ENCODE assay signal across 16 cellular contexts in the genomic region with DNA sequence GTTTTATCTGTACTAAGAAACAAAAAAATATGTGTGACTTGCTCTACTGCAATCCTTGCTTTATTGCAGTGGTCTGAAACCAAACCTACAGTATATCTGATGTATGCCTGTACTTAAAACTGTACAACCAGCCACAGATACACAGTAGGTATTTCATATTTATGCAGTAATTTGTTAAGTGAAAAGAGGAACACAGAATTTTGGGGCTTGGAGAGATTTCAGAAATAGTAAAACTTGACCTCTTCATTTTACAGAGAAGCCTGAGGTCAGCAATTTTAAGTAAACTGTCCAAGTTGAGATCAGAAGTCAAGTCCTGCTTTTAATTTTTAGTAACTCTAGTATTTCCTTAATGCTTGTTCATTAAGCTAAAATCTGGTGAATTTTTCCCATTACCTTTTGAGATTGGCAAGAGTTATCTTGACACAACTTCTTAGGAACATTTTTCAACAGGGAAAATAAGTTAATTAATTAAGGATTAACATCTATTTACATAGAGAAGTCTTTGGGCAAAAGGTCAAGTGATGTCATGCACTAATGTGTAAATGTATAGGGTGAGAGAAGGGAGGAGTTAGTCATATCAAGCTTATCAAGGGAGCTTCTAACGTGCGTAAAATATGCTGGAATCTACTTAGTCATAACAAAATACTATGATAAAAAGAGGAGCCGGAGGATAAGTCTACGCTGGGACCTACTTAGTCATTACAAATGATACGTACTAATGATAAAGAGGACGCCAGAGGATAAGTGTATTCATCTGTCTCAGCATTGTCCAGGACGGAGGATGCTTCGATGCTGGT.
DNase-seq lines count a peak whose midpoint lies in the region; ATAC-seq, FAIRE-seq and TF ChIP-seq lines count a peak whose summit lies in the region.
"Had no signal": no experiment of that assay in that cellular context is flagged by ENCODE, and none has a peak within 500 bp of the region (broad histone marks: within the 10 kb centered on the region; RNA-seq: fewer than 3 reads in every experiment).

No MANE protein-coding gene starts in this region.

- in situ Hi-C loops in K562 (cut with MboI), result no loop called here

- no peaks in the 10 kb centered on the region for H3K36me3 Mint-ChIP-seq in chondrocyte (ENCODE audit: low read depth)
- H3K36me3 Mint-ChIP-seq: T-cell had no signal

- BruUV-seq in K562 (replicated peaks; lab: Mats Ljungman, UMichigan), result no TSS peak

- no peak for TF ChIP-seq POLR2A in K562 (conservative IDR thresholded peaks at IDR 0.05)
- no peak for TF ChIP-seq POLR2A in adrenal gland (IDR thresholded peaks at IDR 0.05)

- H3K4me2 ChIP-seq in OCI-LY3 (ENCODE audit: low read length), result peak overlapping the region; percentile 40
- H3K4me2 ChIP-seq in K562 (ENCODE audit: insufficient read depth, low read length), result no peak overlapping the region

- TF ChIP-seq RAD21 in K562 (CRISPR knock-in tag; conservative IDR thresholded peaks at IDR 0.05 in 1 of 2, IDR thresholded peaks at IDR 0.05 in 1 of 2), result no peak

- intact Hi-C loops in K562 (cut with micrococcal nuclease) (no loop called here), adrenal gland (cut with DNase I) (no loop called here)

- H3K4me3 ChIP-seq in OCI-LY3 (ENCODE audit: low read length) (peak overlapping the region; percentile 12; the same call in 1 of the 2 replicates), K562 (no peak overlapping the region), small intestine (ENCODE audit: low read depth in 1 of 2, low read length in 2 of 2) (no peak overlapping the region), adrenal gland (no peak overlapping the region)
- H3K4me3 ChIP-seq: GM23248, MG63 had no signal

- H3K79me2 ChIP-seq in OCI-LY3 (ENCODE audit: low read length), result no peaks in the 10 kb centered on the region
- peaks cover 7% of the 10 kb centered on the region; the same call in 2 of the 3 replicates for H3K79me2 ChIP-seq in K562 (ENCODE audit: control insufficient read depth, insufficient read depth, low read length)

- no peaks in the 10 kb centered on the region for H3K9me3 Mint-ChIP-seq in chondrocyte (ENCODE audit: low read depth)
- H3K9me3 Mint-ChIP-seq: T-cell had no signal

- no peak overlapping the region for H3K4me3 Mint-ChIP-seq in chondrocyte (ENCODE audit: unreplicated experiment)
- H3K4me3 Mint-ChIP-seq: T-cell had no signal

- no peak for TF ChIP-seq EP300 in K562 (IDR thresholded peaks at IDR 0.05; ENCODE audit: low read length)

- no peak for TF ChIP-seq CTCF in OCI-LY3 (IDR thresholded peaks at IDR 0.05; ENCODE audit: low read depth, low read length)
- TF ChIP-seq CTCF in K562 (IDR thresholded peaks at IDR 0.05 in 2 of 3, conservative IDR thresholded peaks at IDR 0.05 in 1 of 3; ENCODE audit: insufficient read depth in 2 of 3, low read depth in 1 of 3, low read length in 3 of 3), result no peak
- TF ChIP-seq CTCF in chondrocyte (IDR thresholded peaks at IDR 0.05), result no peak
- no peak for TF ChIP-seq CTCF in adrenal gland (IDR thresholded peaks at IDR 0.05)

- H3K36me3 ChIP-seq in OCI-LY3 (replicated peaks; ENCODE audit: low read depth, low read length), result no peaks in the 10 kb centered on the region
- H3K36me3 ChIP-seq in K562 (ENCODE audit: control insufficient read depth, insufficient read depth, low read length), result 0 out of 3 replicates have a peak, but pooled peaks cover 13% of the 10 kb centered on the region
- no peaks in the 10 kb centered on the region for H3K36me3 ChIP-seq in small intestine (ENCODE audit: control insufficient read depth in 2 of 2, insufficient read depth in 2 of 2, low read length in 2 of 2)
- H3K36me3 ChIP-seq in adrenal gland (replicated peaks in 1 of 2), result no peaks in the 10 kb centered on the region
- H3K36me3 ChIP-seq: MG63 had no signal

- no peak overlapping the region for H2AFZ ChIP-seq in OCI-LY3 (ENCODE audit: low read depth, low read length)
- H2AFZ ChIP-seq in K562 (ENCODE audit: low read depth, low read length), result no peak overlapping the region
- H2AFZ ChIP-seq: GM23248 had no signal

- H3K4me1 ChIP-seq in OCI-LY3 (ENCODE audit: low read length) (peaks cover 37% of the 10 kb centered on the region), K562 (replicated peaks in 1 of 2; ENCODE audit: control insufficient read depth in 2 of 2, insufficient read depth in 2 of 2, low read length in 2 of 2) (no peaks in the 10 kb centered on the region), small intestine (ENCODE audit: control insufficient read depth in 2 of 2, insufficient read depth in 1 of 2, low read depth in 1 of 2, low read length in 1 of 2) (no peaks in the 10 kb centered on the region), adrenal gland (replicated peaks in 1 of 2) (no peaks in the 10 kb centered on the region)

- no peak for DNase-seq in K562 (ENCODE audit: extremely low read depth in 1 of 4, low spot score in 3 of 4)
- peak; percentile 51 for DNase-seq in small intestine
- DNase-seq in chondrocyte (ENCODE audit: low spot score), result no peak
- DNase-seq in adrenal gland, result no peak
- DNase-seq: DMS 273 treated with DMSO at 0.1 percent for 48 hours, GM23248, MG63, NCI-H1105, NCI-H187, NCI-H446, NCI-H774, T-cell had no signal

- H3K9ac ChIP-seq in OCI-LY3 (ENCODE audit: low read length) (no peak overlapping the region), K562 (ENCODE audit: insufficient read depth in 1 of 2, low read depth in 2 of 2, low read length in 2 of 2) (no peak overlapping the region)
- H3K9ac ChIP-seq: GM23248 had no signal

- H3K27ac ChIP-seq in OCI-LY3 (ENCODE audit: low read length) (0 out of 2 replicates have a peak overlapping the region, but pooled peaks have one; percentile 1), K562 (ENCODE audit: extremely low read depth, low read depth, low read length) (no peak overlapping the region), small intestine (ENCODE audit: low read depth in 1 of 2, low read length in 1 of 2) (no peak overlapping the region), adrenal gland (no peak overlapping the region)
- H3K27ac ChIP-seq: GM23248 had no signal

- H3K9me3 ChIP-seq in OCI-LY3 (ENCODE audit: insufficient read depth, low read length), result no peaks in the 10 kb centered on the region
- H3K9me3 ChIP-seq in K562 (replicated peaks; ENCODE audit: control insufficient read depth, insufficient read depth, low read depth, low read length), result no peaks in the 10 kb centered on the region
- H3K9me3 ChIP-seq in small intestine (ENCODE audit: control insufficient read depth, low read depth), result no peaks in the 10 kb centered on the region
- H3K9me3 ChIP-seq in adrenal gland (replicated peaks in 1 of 3), result no peaks in the 10 kb centered on the region
- H3K9me3 ChIP-seq: MG63 had no signal

- FAIRE-seq in K562 (lab: Jason Lieb, UNC), result no peak
- FAIRE-seq in small intestine (lab: Jason Lieb, UNC), result no peak

- POLR2A ChIA-PET in K562 (lab: Yijun Ruan, JAX), result no interaction called here

- H3K4me1 Mint-ChIP-seq in chondrocyte (ENCODE audit: low read depth), result no peaks in the 10 kb centered on the region
- H3K4me1 Mint-ChIP-seq: T-cell had no signal

- ATAC-seq in GM19395 (IDR thresholded peaks at IDR 0.05; ENCODE audit: unreplicated experiment) (peak; percentile 55), K562 (no peak), GM19397 (IDR thresholded peaks at IDR 0.05; ENCODE audit: unreplicated experiment) (no peak)
- ATAC-seq: HCT116, T-cell had no signal

- H3K27ac Mint-ChIP-seq in chondrocyte (ENCODE audit: unreplicated experiment), result no peak overlapping the region
- H3K27ac Mint-ChIP-seq: T-cell had no signal

- H4K20me1 ChIP-seq in OCI-LY3 (ENCODE audit: insufficient read depth, low read length) (no peaks in the 10 kb centered on the region), K562 (replicated peaks; ENCODE audit: control insufficient read depth, insufficient read depth, low read length) (no peaks in the 10 kb centered on the region)

- no peaks in the 10 kb centered on the region for H3K27me3 Mint-ChIP-seq in chondrocyte (ENCODE audit: low read depth)

- WGBS in K562 (ENCODE audit: insufficient coverage, low coverage, missing lambda C conversion rate), result 58% methylated on average over 8 of the region's 8 CpGs
- 42 to 64% (median 54%) methylated on average over 8 of the region's 8 CpGs for WGBS in small intestine, 3 donors
- WGBS in adrenal gland, 4 donors, result 72 to 78% (median 74%) methylated on average over 8 of the region's 8 CpGs

- H3K27me3 ChIP-seq in OCI-LY3 (ENCODE audit: low read depth, low read length) (peaks cover 27% of the 10 kb centered on the region), K562 (ENCODE audit: control insufficient read depth in 2 of 2, insufficient read depth in 2 of 2, low read length in 2 of 2) (no peaks in the 10 kb centered on the region), small intestine (ENCODE audit: control insufficient read depth in 2 of 2, insufficient read depth in 2 of 2, low read length in 2 of 2) (no peaks in the 10 kb centered on the region), adrenal gland (no peaks in the 10 kb centered on the region)
- H3K27me3 ChIP-seq: MG63 had no signal

- CTCF ChIA-PET in K562 (lab: Yijun Ruan, JAX; ENCODE audit: low intra/inter-chr PET ratio), result no interaction called here

- no peaks in the 10 kb centered on the region for H3K9me1 ChIP-seq in K562 (ENCODE audit: control insufficient read depth, insufficient read depth, low read length)

TF ChIP-seq in K562, 482 proteins besides CTCF, POLR2A, EP300 and RAD21 (continues in another document):
- TF ChIP-seq MAFF (IDR thresholded peaks at IDR 0.05; ENCODE audit: low read length) (0 out of 2 replicates have a peak, but pooled peaks have one; percentile 33), ZNF395 (CRISPR knock-in tag; IDR thresholded peaks at IDR 0.05) (no peak), ZNF316 (IDR thresholded peaks at IDR 0.05) (peak; percentile 32; the same call in 1 of the 2 replicates), C11orf30 (IDR thresholded peaks at IDR 0.05; ENCODE audit: low read depth) (peak; percentile 16; the same call in 1 of the 2 replicates), TAF9B (IDR thresholded peaks at IDR 0.05; ENCODE audit: partially characterized antibody) (no peak), CBX1 (IDR thresholded peaks at IDR 0.05; ENCODE audit: low read depth) (no peak), MAFK (IDR thresholded peaks at IDR 0.05; ENCODE audit: low read length) (peak; percentile 7; the same call in 1 of the 2 replicates)
